In the genomic region with DNA sequence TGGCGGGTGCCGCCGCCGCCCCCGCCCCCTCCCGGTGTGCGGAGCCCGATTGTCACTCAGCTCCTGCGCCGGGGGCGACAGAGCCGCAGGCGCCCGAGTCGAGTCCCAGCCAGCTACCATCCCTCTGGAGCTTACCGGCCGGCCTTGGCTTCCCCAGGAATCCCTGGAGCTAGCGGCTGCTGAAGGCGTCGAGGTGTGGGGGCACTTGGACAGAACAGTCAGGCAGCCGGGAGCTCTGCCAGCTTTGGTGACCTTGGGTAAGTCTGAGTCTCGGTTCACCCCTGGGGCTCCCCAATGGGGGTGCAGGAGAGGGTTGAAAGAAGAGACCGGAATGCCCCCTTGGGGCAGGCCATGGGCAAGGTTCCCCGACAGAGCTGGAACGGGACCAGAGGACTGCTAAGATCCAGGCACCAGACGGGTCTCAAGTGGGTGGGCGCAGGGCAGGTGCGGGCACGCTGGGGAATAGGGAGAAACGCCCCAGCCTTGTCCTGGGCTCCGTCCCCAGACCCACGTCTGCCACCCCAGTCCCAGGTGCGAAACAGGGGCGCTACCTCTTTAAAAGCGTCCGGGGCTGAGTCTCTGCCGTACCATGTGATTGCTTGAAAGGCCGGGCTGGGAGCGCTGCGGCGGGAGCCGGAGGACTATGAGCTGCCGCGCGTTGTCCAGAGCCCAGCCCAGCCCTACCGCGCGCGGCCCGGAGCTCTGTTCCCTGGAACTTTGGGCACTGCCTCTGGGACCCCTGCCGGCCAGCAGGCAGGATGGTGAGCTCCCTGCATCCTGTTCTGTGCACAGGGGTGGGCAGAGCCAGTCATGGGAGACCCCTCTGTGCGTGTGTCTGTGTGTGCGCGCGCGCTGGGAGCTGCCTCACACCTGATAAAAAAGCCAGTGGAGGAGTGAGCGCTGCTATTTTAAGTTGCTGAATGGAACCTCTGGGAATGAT, we compare ENCODE assay signal across 8 cellular contexts. TPM values are rescaled to one million over a fixed set of nuclear protein-coding genes. Genes with fewer than 3 reads are reported as not detected.
DNase-seq lines count a peak whose midpoint lies in the region; ATAC-seq and TF ChIP-seq lines count a peak whose summit lies in the region.

A gene (plus strand): TSS at position 55 of the 940 bp plus-strand sequence. CDS start 1,116 bp downstream, outside the sequence.

- peaks cover 22% of the 10 kb centered on the region for H3K4me1 Mint-ChIP-seq in type B pancreatic cell (ENCODE audit: unreplicated experiment)

- no peaks in the 10 kb centered on the region for H3K36me3 Mint-ChIP-seq in type B pancreatic cell

- no peaks in the 10 kb centered on the region for H3K9me3 Mint-ChIP-seq in type B pancreatic cell

- ATAC-seq in HG03571 (IDR thresholded peaks at IDR 0.05; ENCODE audit: unreplicated experiment) = no peak
- ATAC-seq in GM19351 (IDR thresholded peaks at IDR 0.05; ENCODE audit: unreplicated experiment) = no peak

- peak; percentile 74 for DNase-seq in AG08395 (ENCODE audit: low spot score)
- DNase-seq in HCEC 1CT = peak; percentile 36
- peak; percentile 81 for DNase-seq in RKO (ENCODE audit: low spot score)
- no peak for DNase-seq in epithelial cell of proximal tubule (ENCODE audit: low read depth)
- DNase-seq in midbrain (lab: John Stamatoyannopoulos, UW) = peak; percentile 84
- DNase-seq in type B pancreatic cell (ENCODE audit: extremely low spot score, unreplicated experiment) = peak; percentile 75

- TF ChIP-seq CTCF in epithelial cell of proximal tubule (conservative IDR thresholded peaks at IDR 0.05; ENCODE audit: low read depth, low read length) (peak; percentile 13), type B pancreatic cell (conservative IDR thresholded peaks at IDR 0.05) (peak; percentile 64)

- H3K4me3 ChIP-seq in epithelial cell of proximal tubule (ENCODE audit: low read depth, low read length) = peak within 1 kb of the TSS; percentile 65

- peak within 1 kb of the TSS; percentile 84 for H3K4me3 Mint-ChIP-seq in type B pancreatic cell

- peaks cover 70% of the 10 kb centered on the region for H3K27me3 Mint-ChIP-seq in type B pancreatic cell

- peak within 1 kb of the TSS; percentile 21 for H3K27ac Mint-ChIP-seq in type B pancreatic cell

RNA-seq across cellular contexts. Expression of the gene that starts here (rescaled TPM):
- total RNA-seq in epithelial cell of proximal tubule = 3.7 and 12.3 TPM in 2 replicates
- 0.40 and 2.7 TPM in 2 replicates for total RNA-seq in type B pancreatic cell (ENCODE audit: low replicate concordance)
